In the genomic region with DNA sequence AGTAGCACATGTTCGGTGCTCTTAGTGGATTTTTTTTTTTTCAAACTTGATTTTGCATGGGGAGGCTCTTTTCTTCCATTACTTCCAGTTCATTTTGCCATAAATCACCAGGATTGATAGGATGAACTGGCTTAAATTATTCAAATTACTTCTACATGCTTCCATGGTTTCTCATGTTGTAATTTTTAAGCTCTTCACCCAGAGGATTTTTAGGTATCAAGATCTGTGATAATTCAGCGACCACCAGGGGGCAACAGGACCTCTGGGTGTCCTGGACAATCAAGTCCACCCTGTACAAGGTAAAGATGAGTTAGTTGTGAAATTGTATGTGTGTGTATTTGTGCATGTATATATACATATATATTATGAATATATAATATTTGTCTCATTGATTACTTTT, we compare ENCODE assay signal across 8 cellular contexts. TPM values are rescaled to one million over a fixed set of nuclear protein-coding genes. Genes with fewer than 3 reads are reported as not detected.
DNase-seq lines count a peak whose midpoint lies in the region; ATAC-seq and TF ChIP-seq lines count a peak whose summit lies in the region.

No MANE protein-coding gene starts in this region.

- H3K79me2 ChIP-seq in MM.1S (ENCODE audit: low read length): no peaks in the 10 kb centered on the region

- H3K9me3 ChIP-seq in MM.1S (replicated peaks; ENCODE audit: insufficient read depth, low read length) (no peaks in the 10 kb centered on the region), RWPE2 (ENCODE audit: severe bottlenecking) (no peaks in the 10 kb centered on the region)

- H3K4me1 ChIP-seq in MM.1S (ENCODE audit: low read length) (no peaks in the 10 kb centered on the region), RWPE2 (ENCODE audit: insufficient read depth, poor library complexity, severe bottlenecking) (peaks cover 5% of the 10 kb centered on the region)

- DNase-seq in activated T-cell treated with anti-CD3 and anti-CD28 coated beads, Interleukin-2, amount 50 U/mL, for 72 hours: peak; percentile 25 to 31
- DNase-seq in activated T-cell treated with anti-CD3 and anti-CD28 coated beads, Interleukin-2, amount 50 U/mL, for 1 hour: no peak
- DNase-seq in MM.1S (peak; percentile 65), RWPE2 (ENCODE audit: low spot score) (no peak), glutamatergic neuron (peak; percentile 73)
- no peak for DNase-seq in activated CD4-positive, CD25-positive, alpha-beta regulatory T cell treated with anti-CD3 and anti-CD28 coated beads, Interleukin-2, amount 50 U/mL, for 72 hours

- no peaks in the 10 kb centered on the region for H4K20me1 ChIP-seq in MM.1S (ENCODE audit: insufficient read depth, low read length)

- H3K27me3 Mint-ChIP-seq in activated T-cell treated with anti-CD3 and anti-CD28 coated beads, Interleukin-2, amount 50 U/mL, for 72 hours (ENCODE audit: low read depth): peaks cover 30% of the 10 kb centered on the region
- H3K27me3 Mint-ChIP-seq in glutamatergic neuron (ENCODE audit: unreplicated experiment): peaks cover 9% of the 10 kb centered on the region

- H2AFZ ChIP-seq in MM.1S (ENCODE audit: low read length): no peak overlapping the region

- peak; percentile 51 for TF ChIP-seq CTCF in MM.1S (IDR thresholded peaks at IDR 0.05; ENCODE audit: low read length)
- peak; percentile 61 for TF ChIP-seq CTCF in RWPE2 (IDR thresholded peaks at IDR 0.05; ENCODE audit: poor library complexity, severe bottlenecking)
- peak; percentile 80 for TF ChIP-seq CTCF in glutamatergic neuron (IDR thresholded peaks at IDR 0.05; ENCODE audit: partially characterized antibody, unreplicated experiment)

- H3K36me3 ChIP-seq in MM.1S (replicated peaks; ENCODE audit: insufficient read depth, low read length): no peaks in the 10 kb centered on the region
- no peaks in the 10 kb centered on the region for H3K36me3 ChIP-seq in RWPE2 (ENCODE audit: low read depth)

- H3K27me3 ChIP-seq in MM.1S (replicated peaks; ENCODE audit: insufficient read depth, low read length): 0 out of 2 replicates have a peak, but pooled peaks cover 7% of the 10 kb centered on the region
- H3K27me3 ChIP-seq in RWPE2 (ENCODE audit: insufficient read depth, poor library complexity, severe bottlenecking): peaks cover 38% of the 10 kb centered on the region

- H3K9me2 ChIP-seq in MM.1S (replicated peaks; ENCODE audit: insufficient read depth, low read length): no peaks in the 10 kb centered on the region

- H3K4me3 Mint-ChIP-seq in activated T-cell treated with anti-CD3 and anti-CD28 coated beads, Interleukin-2, amount 50 U/mL, for 72 hours: no peak overlapping the region
- H3K4me3 Mint-ChIP-seq in glutamatergic neuron (ENCODE audit: unreplicated experiment): no peak overlapping the region

- ATAC-seq in activated T-cell treated with anti-CD3 and anti-CD28 coated beads, Interleukin-2, amount 50 U/mL, for 72 hours (replicated peaks in 1 of 2): no peak
- ATAC-seq in RWPE2 (ENCODE audit: low read depth) (no peak), HG03521 (IDR thresholded peaks at IDR 0.05; ENCODE audit: unreplicated experiment) (no peak), HG02981 (IDR thresholded peaks at IDR 0.05; ENCODE audit: unreplicated experiment) (no peak)

- H3K4me3 ChIP-seq in MM.1S (ENCODE audit: low read length) (no peak overlapping the region), RWPE2 (ENCODE audit: severe bottlenecking) (no peak overlapping the region)

- H3K9ac ChIP-seq in MM.1S (ENCODE audit: low read length): no peak overlapping the region

- H3K27ac Mint-ChIP-seq in activated T-cell treated with anti-CD3 and anti-CD28 coated beads, Interleukin-2, amount 50 U/mL, for 72 hours: no peak overlapping the region
- H3K27ac Mint-ChIP-seq in glutamatergic neuron (ENCODE audit: unreplicated experiment): no peak overlapping the region

- no peak overlapping the region for H3K4me2 ChIP-seq in MM.1S (ENCODE audit: low read depth, low read length)

- H3K27ac ChIP-seq in MM.1S (ENCODE audit: low read length) (no peak overlapping the region), RWPE2 (ENCODE audit: poor library complexity, severe bottlenecking) (no peak overlapping the region)

- H3K36me3 Mint-ChIP-seq in activated T-cell treated with anti-CD3 and anti-CD28 coated beads, Interleukin-2, amount 50 U/mL, for 72 hours (ENCODE audit: insufficient read depth in 2 of 2): peaks cover 3% of the 10 kb centered on the region in 2 donors
- H3K36me3 Mint-ChIP-seq in glutamatergic neuron (ENCODE audit: unreplicated experiment): no peaks in the 10 kb centered on the region

- H3F3A ChIP-seq in MM.1S (ENCODE audit: insufficient read depth, low read length): peaks cover 11% of the 10 kb centered on the region

- peaks cover 0 to 1% of the 10 kb centered on the region in 2 donors for H3K9me3 Mint-ChIP-seq in activated T-cell treated with anti-CD3 and anti-CD28 coated beads, Interleukin-2, amount 50 U/mL, for 72 hours
- H3K9me3 Mint-ChIP-seq in glutamatergic neuron (ENCODE audit: unreplicated experiment): peaks cover 3% of the 10 kb centered on the region

- peaks cover 9% of the 10 kb centered on the region for H3K4me1 Mint-ChIP-seq in activated T-cell treated with anti-CD3 and anti-CD28 coated beads, Interleukin-2, amount 50 U/mL, for 72 hours (ENCODE audit: low read depth)
- no peaks in the 10 kb centered on the region for H3K4me1 Mint-ChIP-seq in glutamatergic neuron (ENCODE audit: low read depth, unreplicated experiment)

RNA-seq across cellular contexts. Expression of gene EPHA7, which starts 4.2 kb away (rescaled TPM):
- not detected for total RNA-seq in activated T-cell treated with anti-CD3 and anti-CD28 coated beads, Interleukin-2, amount 50 U/mL, for 72 hours
- 3.6 TPM for total RNA-seq in glutamatergic neuron (ENCODE audit: unreplicated experiment)

Comparison
In these comparisons a context has a peak if more than half of its experiments do, and no peak if none do; other contexts are left out.
1. DNase-seq: peak in activated T-cell treated with anti-CD3 and anti-CD28 coated beads, Interleukin-2, amount 50 U/mL, for 72 hours (2 of 2), MM.1S (single experiment) and glutamatergic neuron (single experiment); none in activated T-cell treated with anti-CD3 and anti-CD28 coated beads, Interleukin-2, amount 50 U/mL, for 1 hour (single experiment), RWPE2 (single experiment) and activated CD4-positive, CD25-positive, alpha-beta regulatory T cell treated with anti-CD3 and anti-CD28 coated beads, Interleukin-2, amount 50 U/mL, for 72 hours (single experiment).
2. Peak in every context shown above with its lines, with median percentiles within 50 percentile points of each other: CTCF ChIP-seq.